ENCODE assay signal across 1 cellular context in genomic region chr1:47231314-47232186, GRCh38.
TF ChIP-seq lines count a peak whose summit lies in the region.

No MANE protein-coding gene starts in this region.

TF ChIP-seq in K562, 482 proteins besides CTCF, POLR2A, EP300 and RAD21 (continued from another document and continues in another):
- peak in 1 of 2 experiments; percentile 66; a peak in 1 of 4 replicates for TF ChIP-seq ZNF318 (IDR thresholded peaks at IDR 0.05; ENCODE audit: borderline replicate concordance in 1 of 2, low read depth in 1 of 2)
- peak; percentile 81 for TF ChIP-seq IRF9 (tag; IDR thresholded peaks at IDR 0.05)
- 0 out of 4 replicates have a peak, but pooled peaks have one; percentile 43 to 56 for TF ChIP-seq CSDE1 (IDR thresholded peaks at IDR 0.05)
- TF ChIP-seq, protein P1, sequence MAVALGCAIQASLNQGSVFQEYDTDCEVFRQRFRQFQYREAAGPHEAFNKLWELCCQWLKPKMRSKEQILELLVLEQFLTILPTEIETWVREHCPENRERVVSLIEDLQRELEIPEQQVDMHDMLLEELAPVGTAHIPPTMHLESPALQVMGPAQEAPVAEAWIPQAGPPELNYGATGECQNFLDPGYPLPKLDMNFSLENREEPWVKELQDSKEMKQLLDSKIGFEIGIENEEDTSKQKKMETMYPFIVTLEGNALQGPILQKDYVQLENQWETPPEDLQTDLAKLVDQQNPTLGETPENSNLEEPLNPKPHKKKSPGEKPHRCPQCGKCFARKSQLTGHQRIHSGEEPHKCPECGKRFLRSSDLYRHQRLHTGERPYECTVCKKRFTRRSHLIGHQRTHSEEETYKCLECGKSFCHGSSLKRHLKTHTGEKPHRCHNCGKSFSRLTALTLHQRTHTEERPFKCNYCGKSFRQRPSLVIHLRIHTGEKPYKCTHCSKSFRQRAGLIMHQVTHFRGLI (CRISPR knock-in tag; IDR thresholded peaks at IDR 0.05) = no peak
- TF ChIP-seq, protein P2, sequence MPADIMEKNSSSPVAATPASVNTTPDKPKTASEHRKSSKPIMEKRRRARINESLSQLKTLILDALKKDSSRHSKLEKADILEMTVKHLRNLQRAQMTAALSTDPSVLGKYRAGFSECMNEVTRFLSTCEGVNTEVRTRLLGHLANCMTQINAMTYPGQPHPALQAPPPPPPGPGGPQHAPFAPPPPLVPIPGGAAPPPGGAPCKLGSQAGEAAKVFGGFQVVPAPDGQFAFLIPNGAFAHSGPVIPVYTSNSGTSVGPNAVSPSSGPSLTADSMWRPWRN (IDR thresholded peaks at IDR 0.05; ENCODE audit: low read depth) = peak; percentile 46
- no peak for TF ChIP-seq ZNF324 (CRISPR knock-in tag; IDR thresholded peaks at IDR 0.05)
- no peak for TF ChIP-seq SREBF2 (CRISPR knock-in tag; IDR thresholded peaks at IDR 0.05)
- TF ChIP-seq, protein P3, sequence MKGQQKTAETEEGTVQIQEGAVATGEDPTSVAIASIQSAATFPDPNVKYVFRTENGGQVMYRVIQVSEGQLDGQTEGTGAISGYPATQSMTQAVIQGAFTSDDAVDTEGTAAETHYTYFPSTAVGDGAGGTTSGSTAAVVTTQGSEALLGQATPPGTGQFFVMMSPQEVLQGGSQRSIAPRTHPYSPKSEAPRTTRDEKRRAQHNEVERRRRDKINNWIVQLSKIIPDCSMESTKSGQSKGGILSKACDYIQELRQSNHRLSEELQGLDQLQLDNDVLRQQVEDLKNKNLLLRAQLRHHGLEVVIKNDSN (CRISPR knock-in tag; IDR thresholded peaks at IDR 0.05) = no peak
- no peak for TF ChIP-seq DDX20 (tag; IDR thresholded peaks at IDR 0.05; ENCODE audit: low read depth)
- TF ChIP-seq TAL1 (IDR thresholded peaks at IDR 0.05) = peak; percentile 31; the same call in 1 of the 2 replicates
- TF ChIP-seq PYGO2 (tag; IDR thresholded peaks at IDR 0.05) = no peak
- TF ChIP-seq, protein P4, sequence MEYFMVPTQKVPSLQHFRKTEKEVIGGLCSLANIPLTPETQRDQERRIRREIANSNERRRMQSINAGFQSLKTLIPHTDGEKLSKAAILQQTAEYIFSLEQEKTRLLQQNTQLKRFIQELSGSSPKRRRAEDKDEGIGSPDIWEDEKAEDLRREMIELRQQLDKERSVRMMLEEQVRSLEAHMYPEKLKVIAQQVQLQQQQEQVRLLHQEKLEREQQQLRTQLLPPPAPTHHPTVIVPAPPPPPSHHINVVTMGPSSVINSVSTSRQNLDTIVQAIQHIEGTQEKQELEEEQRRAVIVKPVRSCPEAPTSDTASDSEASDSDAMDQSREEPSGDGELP (CRISPR knock-in tag; IDR thresholded peaks at IDR 0.05; ENCODE audit: borderline replicate concordance) = 0 out of 2 replicates have a peak, but pooled peaks have one; percentile 43
- no peak for TF ChIP-seq SMC3 (conservative IDR thresholded peaks at IDR 0.05; ENCODE audit: insufficient read depth, low read depth, low read length)
- TF ChIP-seq, protein P5, sequence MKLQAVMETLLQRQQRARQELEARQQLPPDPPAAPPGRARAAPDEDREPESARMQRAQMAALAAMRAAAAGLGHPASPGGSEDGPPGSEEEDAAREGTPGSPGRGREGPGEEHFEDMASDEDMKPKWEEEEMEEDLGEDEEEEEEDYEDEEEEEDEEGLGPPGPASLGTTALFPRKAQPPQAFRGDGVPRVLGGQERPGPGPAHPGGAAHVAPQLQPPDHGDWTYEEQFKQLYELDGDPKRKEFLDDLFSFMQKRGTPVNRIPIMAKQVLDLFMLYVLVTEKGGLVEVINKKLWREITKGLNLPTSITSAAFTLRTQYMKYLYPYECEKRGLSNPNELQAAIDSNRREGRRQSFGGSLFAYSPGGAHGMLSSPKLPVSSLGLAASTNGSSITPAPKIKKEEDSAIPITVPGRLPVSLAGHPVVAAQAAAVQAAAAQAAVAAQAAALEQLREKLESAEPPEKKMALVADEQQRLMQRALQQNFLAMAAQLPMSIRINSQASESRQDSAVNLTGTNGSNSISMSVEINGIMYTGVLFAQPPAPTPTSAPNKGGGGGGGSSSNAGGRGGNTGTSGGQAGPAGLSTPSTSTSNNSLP (IDR thresholded peaks at IDR 0.05; ENCODE audit: borderline replicate concordance, low read depth, low read length) = no peak
- peak in 1 of 2 experiments; percentile 44; a peak in 2 of 4 replicates for TF ChIP-seq FOXK2 (conservative IDR thresholded peaks at IDR 0.05 in 1 of 2, IDR thresholded peaks at IDR 0.05 in 1 of 2; ENCODE audit: low read depth in 2 of 2)
- TF ChIP-seq POLR2AphosphoS2 (IDR thresholded peaks at IDR 0.05; ENCODE audit: low read length) = 0 out of 2 replicates have a peak, but pooled peaks have one; percentile 45
- TF ChIP-seq ZNF124 (CRISPR knock-in tag; IDR thresholded peaks at IDR 0.05) = no peak
- peak; percentile 90; the same call in 1 of the 2 replicates for TF ChIP-seq SRSF3 (IDR thresholded peaks at IDR 0.05; ENCODE audit: insufficient read depth, low read length)
- TF ChIP-seq MYC (IDR thresholded peaks at IDR 0.05; ENCODE audit: low read depth, low read length) = peak; percentile 82; the same call in 1 of the 2 replicates
- peak; percentile 77; the same call in 1 of the 2 replicates for TF ChIP-seq MYC (CRISPR knock-in tag; IDR thresholded peaks at IDR 0.05; ENCODE audit: borderline replicate concordance, low read depth)
- TF ChIP-seq HDAC3 (IDR thresholded peaks at IDR 0.05; ENCODE audit: borderline replicate concordance, partially characterized antibody) = peak; percentile 79
- TF ChIP-seq POU5F1 (IDR thresholded peaks at IDR 0.05; ENCODE audit: borderline replicate concordance, low read depth, low read length, partially characterized antibody) = no peak
- no peak; the same call in 1 of the 2 replicates for TF ChIP-seq PML (IDR thresholded peaks at IDR 0.05; ENCODE audit: low read length)
- TF ChIP-seq, protein P6, sequence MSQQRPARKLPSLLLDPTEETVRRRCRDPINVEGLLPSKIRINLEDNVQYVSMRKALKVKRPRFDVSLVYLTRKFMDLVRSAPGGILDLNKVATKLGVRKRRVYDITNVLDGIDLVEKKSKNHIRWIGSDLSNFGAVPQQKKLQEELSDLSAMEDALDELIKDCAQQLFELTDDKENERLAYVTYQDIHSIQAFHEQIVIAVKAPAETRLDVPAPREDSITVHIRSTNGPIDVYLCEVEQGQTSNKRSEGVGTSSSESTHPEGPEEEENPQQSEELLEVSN (IDR thresholded peaks at IDR 0.05; ENCODE audit: borderline replicate concordance in 1 of 2, extremely low read depth in 1 of 2, insufficient read depth in 1 of 2, insufficient read length in 1 of 2, low read depth in 1 of 2, low read length in 1 of 2, poor library complexity in 1 of 2, severe bottlenecking in 1 of 2) = peak in 1 of 2 experiments; percentile 42
- no peak for TF ChIP-seq RBM34 (IDR thresholded peaks at IDR 0.05; ENCODE audit: borderline replicate concordance, insufficient read depth, low read length)
- peak; percentile 80; the same call in 1 of the 2 replicates for TF ChIP-seq ZNF586 (CRISPR knock-in tag; conservative IDR thresholded peaks at IDR 0.05)
- peak; percentile 69; the same call in 1 of the 2 replicates for TF ChIP-seq NCOA1 (IDR thresholded peaks at IDR 0.05; ENCODE audit: low read depth)
- no peak; the same call in 1 of the 2 replicates for TF ChIP-seq MCM3 (IDR thresholded peaks at IDR 0.05)
- TF ChIP-seq, protein P7, sequence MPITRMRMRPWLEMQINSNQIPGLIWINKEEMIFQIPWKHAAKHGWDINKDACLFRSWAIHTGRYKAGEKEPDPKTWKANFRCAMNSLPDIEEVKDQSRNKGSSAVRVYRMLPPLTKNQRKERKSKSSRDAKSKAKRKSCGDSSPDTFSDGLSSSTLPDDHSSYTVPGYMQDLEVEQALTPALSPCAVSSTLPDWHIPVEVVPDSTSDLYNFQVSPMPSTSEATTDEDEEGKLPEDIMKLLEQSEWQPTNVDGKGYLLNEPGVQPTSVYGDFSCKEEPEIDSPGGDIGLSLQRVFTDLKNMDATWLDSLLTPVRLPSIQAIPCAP (CRISPR knock-in tag; IDR thresholded peaks at IDR 0.05; ENCODE audit: borderline replicate concordance) = no peak
- peak; percentile 15 for TF ChIP-seq NUFIP1 (IDR thresholded peaks at IDR 0.05; ENCODE audit: partially characterized antibody)
- no peak for TF ChIP-seq CREBBP (IDR thresholded peaks at IDR 0.05; ENCODE audit: low read depth, low read length)
- TF ChIP-seq PCBP2 (IDR thresholded peaks at IDR 0.05; ENCODE audit: low read depth, low read length, poor library complexity, severe bottlenecking) = no peak
- TF ChIP-seq IFI16 (CRISPR knock-in tag; IDR thresholded peaks at IDR 0.05) = no peak
- peak; percentile 79 for TF ChIP-seq PHF20 (IDR thresholded peaks at IDR 0.05; ENCODE audit: partially characterized antibody)
- no peak for TF ChIP-seq ZNF280B (CRISPR knock-in tag; IDR thresholded peaks at IDR 0.05)
- no peak for TF ChIP-seq ZNF232 (CRISPR knock-in tag; IDR thresholded peaks at IDR 0.05)
- TF ChIP-seq, protein P8, sequence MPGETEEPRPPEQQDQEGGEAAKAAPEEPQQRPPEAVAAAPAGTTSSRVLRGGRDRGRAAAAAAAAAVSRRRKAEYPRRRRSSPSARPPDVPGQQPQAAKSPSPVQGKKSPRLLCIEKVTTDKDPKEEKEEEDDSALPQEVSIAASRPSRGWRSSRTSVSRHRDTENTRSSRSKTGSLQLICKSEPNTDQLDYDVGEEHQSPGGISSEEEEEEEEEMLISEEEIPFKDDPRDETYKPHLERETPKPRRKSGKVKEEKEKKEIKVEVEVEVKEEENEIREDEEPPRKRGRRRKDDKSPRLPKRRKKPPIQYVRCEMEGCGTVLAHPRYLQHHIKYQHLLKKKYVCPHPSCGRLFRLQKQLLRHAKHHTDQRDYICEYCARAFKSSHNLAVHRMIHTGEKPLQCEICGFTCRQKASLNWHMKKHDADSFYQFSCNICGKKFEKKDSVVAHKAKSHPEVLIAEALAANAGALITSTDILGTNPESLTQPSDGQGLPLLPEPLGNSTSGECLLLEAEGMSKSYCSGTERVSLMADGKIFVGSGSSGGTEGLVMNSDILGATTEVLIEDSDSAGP (CRISPR knock-in tag; IDR thresholded peaks at IDR 0.05) = no peak
